Comparison of ENCODE assay signal across 18 cellular contexts in the genomic region with DNA sequence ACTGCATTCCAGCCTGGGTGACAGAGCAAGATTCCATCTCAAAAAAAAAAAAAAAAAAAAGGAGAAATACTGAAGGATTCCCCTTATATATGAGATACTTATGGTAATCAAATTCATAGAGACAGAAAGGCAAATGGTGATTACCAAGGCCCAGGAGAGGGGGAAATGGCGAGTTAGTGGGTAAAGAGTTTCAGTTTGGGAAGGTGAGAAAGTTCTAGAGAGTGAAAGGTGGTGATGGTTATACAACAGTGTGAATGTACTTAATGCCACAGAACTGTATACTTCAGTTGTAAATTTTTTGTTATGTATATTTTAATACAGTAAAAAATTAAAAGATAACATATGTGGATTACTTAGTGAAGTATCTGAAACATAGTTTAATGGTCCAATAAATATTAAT.
"Had no signal": no experiment of that assay in that cellular context is flagged by ENCODE, and none has a peak within 500 bp of the region (broad histone marks: within the 10 kb centered on the region; RNA-seq: fewer than 3 reads in every experiment).

No MANE protein-coding gene starts in this region.

- H3K27ac Mint-ChIP-seq: activated CD4-positive, alpha-beta T cell treated with anti-CD3 and anti-CD28 coated beads, Interleukin-2, amount 10 ng/mL, durations not matched to agents 7 days and 5 days; activated naive CD4-positive, alpha-beta T cell treated with anti-CD3 and anti-CD28 coated beads, Interleukin-2, amount 50 U/mL, for 24 hours; nephron progenitor cell had no signal

- H3K4me3 Mint-ChIP-seq: activated CD4-positive, alpha-beta T cell treated with anti-CD3 and anti-CD28 coated beads, Interleukin-2, amount 10 ng/mL, durations not matched to agents 7 days and 5 days; activated naive CD4-positive, alpha-beta T cell treated with anti-CD3 and anti-CD28 coated beads, Interleukin-2, amount 50 U/mL, for 24 hours; nephron progenitor cell had no signal

- H3K4me1 Mint-ChIP-seq: activated naive CD4-positive, alpha-beta T cell treated with anti-CD3 and anti-CD28 coated beads, Interleukin-2, amount 50 U/mL, for 24 hours; nephron progenitor cell had no signal

- H3K27me3 ChIP-seq: stomach, testis, upper lobe of left lung had no signal

- H3K27me3 Mint-ChIP-seq: activated CD4-positive, alpha-beta T cell treated with anti-CD3 and anti-CD28 coated beads, Interleukin-2, amount 10 ng/mL, durations not matched to agents 7 days and 5 days; activated naive CD4-positive, alpha-beta T cell treated with anti-CD3 and anti-CD28 coated beads, Interleukin-2, amount 50 U/mL, for 24 hours had no signal

- DNase-seq: activated CD4-positive, alpha-beta T cell treated with anti-CD3 and anti-CD28 coated beads, Interleukin-2, amount 10 ng/mL, durations not matched to agents 7 days and 5 days; activated CD8-positive, alpha-beta memory T cell treated with anti-CD3 and anti-CD28 coated beads, Interleukin-2, amount 50 U/mL, for 48 hours; activated gamma-delta T cell; effector CD8-positive, alpha-beta T cell; lower lobe of right lung; nephron progenitor cell; nucleus accumbens; posterior cingulate gyrus; retina; stimulated activated CD4-positive, alpha-beta T cell treated with anti-CD3 and anti-CD28 coated beads, Interleukin-12 subunit alpha, Interleukin-12 subunit beta, amount 100 ng/mL, for 4 hours; stimulated activated CD4-positive, alpha-beta T cell treated with anti-CD3 and anti-CD28 coated beads, Interleukin-1b, Interleukin-23, amount 100 ng/mL, for 48 hours; stomach; testis; upper lobe of left lung had no signal

- H3K27ac ChIP-seq: lower lobe of right lung, stomach, testis, upper lobe of left lung had no signal

- H3K9me3 Mint-ChIP-seq: activated CD4-positive, alpha-beta T cell treated with anti-CD3 and anti-CD28 coated beads, Interleukin-2, amount 10 ng/mL, durations not matched to agents 7 days and 5 days; activated naive CD4-positive, alpha-beta T cell treated with anti-CD3 and anti-CD28 coated beads, Interleukin-2, amount 50 U/mL, for 24 hours had no signal

- H3K4me1 ChIP-seq: lower lobe of right lung, testis had no signal

- H3K4me3 ChIP-seq: lower lobe of right lung, stomach, testis, upper lobe of left lung had no signal

- H3K9me3 ChIP-seq: lower lobe of right lung, stomach, testis, upper lobe of left lung had no signal

- FAIRE-seq: astrocyte, endothelial cell of umbilical vein, islet of Langerhans had no signal

- H3K36me3 ChIP-seq: lower lobe of right lung, upper lobe of left lung had no signal
